In the genomic region with DNA sequence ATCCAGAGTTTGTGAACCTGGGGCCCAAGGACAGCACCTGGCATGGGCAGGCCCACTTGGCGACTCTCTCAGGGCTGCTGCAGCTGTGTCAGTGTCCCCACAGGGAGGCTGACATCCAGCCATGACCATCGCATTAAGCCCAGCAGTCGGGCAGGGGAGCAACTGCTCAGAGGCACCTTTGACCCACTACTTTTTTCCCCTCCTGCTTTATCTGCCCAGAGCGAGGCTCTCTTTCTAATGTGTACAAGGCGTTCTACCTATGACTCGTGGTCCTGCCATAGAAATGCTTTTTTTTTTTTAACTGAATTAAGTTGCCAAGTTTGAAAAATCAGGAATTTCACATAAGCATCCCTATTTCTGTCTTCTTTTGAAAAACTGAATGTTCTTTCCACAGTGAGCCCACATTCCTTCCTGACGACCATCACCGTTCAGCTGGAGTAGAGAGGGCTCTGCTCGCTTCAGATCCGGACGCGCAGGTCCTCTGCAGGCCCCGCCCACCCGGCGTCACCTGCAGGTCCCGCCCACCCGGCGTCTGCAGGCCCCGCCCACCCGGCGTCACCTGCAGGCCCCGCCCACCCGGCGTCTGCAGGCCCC, we compare ENCODE assay signal across 8 cellular contexts. TPM values are rescaled to one million over a fixed set of nuclear protein-coding genes. Genes with fewer than 3 reads are reported as not detected.
DNase-seq lines count a peak whose midpoint lies in the region; ATAC-seq and TF ChIP-seq lines count a peak whose summit lies in the region.
"Had no signal": no experiment of that assay in that cellular context is flagged by ENCODE, and none has a peak within 500 bp of the region (broad histone marks: within the 10 kb centered on the region; RNA-seq: fewer than 3 reads in every experiment).

No MANE protein-coding gene starts in this region.

- peak; percentile 57 for DNase-seq in GM06990 (ENCODE audit: extremely low read depth, insufficient read length)
- no peak for DNase-seq in activated CD8-positive, alpha-beta T cell treated with anti-CD3 and anti-CD28 coated beads, Interleukin-2, amount 10 ng/mL, durations not matched to agents 7 days and 5 days
- DNase-seq in kidney epithelial cell (ENCODE audit: low read depth), result no peak
- no peak for DNase-seq in SK-N-DZ (ENCODE audit: low spot score)
- DNase-seq in stimulated activated CD4-positive, alpha-beta T cell treated with anti-CD3 and anti-CD28 coated beads, Interleukin-12 subunit alpha, Interleukin-12 subunit beta, amount 100 ng/mL, for 4 hours, result no peak

- H3K36me3 ChIP-seq in GM06990 (ENCODE audit: control insufficient read depth, insufficient read depth, low read length) (no peaks in the 10 kb centered on the region), KMS-11 (ENCODE audit: insufficient read depth) (no peaks in the 10 kb centered on the region), kidney epithelial cell (ENCODE audit: control insufficient read depth, insufficient read depth, low read length) (no peaks in the 10 kb centered on the region)

- H3K4me3 ChIP-seq in GM06990 (replicated peaks; ENCODE audit: low read depth, low read length) (no peak overlapping the region), KMS-11 (IDR thresholded peaks at IDR 0.05; ENCODE audit: insufficient read depth, low read depth, low read length) (no peak overlapping the region), kidney epithelial cell (ENCODE audit: low read depth, low read length) (peak overlapping the region; percentile 15)
- H3K4me3 ChIP-seq: SK-N-MC had no signal

- H3K36me3 Mint-ChIP-seq in activated CD8-positive, alpha-beta T cell treated with anti-CD3 and anti-CD28 coated beads, Interleukin-2, amount 10 ng/mL, durations not matched to agents 7 days and 5 days (ENCODE audit: low read depth), result no peaks in the 10 kb centered on the region

- CTCF ChIA-PET in activated CD8-positive, alpha-beta T cell treated with anti-CD3 and anti-CD28 coated beads, Interleukin-2, amount 10 ng/mL, durations not matched to agents 7 days and 5 days (lab: Charles Lee), result interaction anchor here (1.0 to 1.6 kb wide), 5 partner anchors 11 to 234 kb away, joined by 3 to 6 read pairs (median 3); no protein-coding TSS in a partner anchor

- peak; percentile 49 for ATAC-seq in GM21367 (IDR thresholded peaks at IDR 0.05; ENCODE audit: unreplicated experiment)
- ATAC-seq in activated CD8-positive, alpha-beta T cell treated with anti-CD3 and anti-CD28 coated beads, Interleukin-2, amount 10 ng/mL, durations not matched to agents 7 days and 5 days, result peak; percentile 80

- H3K27me3 Mint-ChIP-seq in activated CD8-positive, alpha-beta T cell treated with anti-CD3 and anti-CD28 coated beads, Interleukin-2, amount 10 ng/mL, durations not matched to agents 7 days and 5 days (ENCODE audit: low read depth), result peaks cover 19% of the 10 kb centered on the region

- no peak overlapping the region for H3K27ac ChIP-seq in KMS-11
- H3K27ac ChIP-seq: SK-N-MC had no signal

- H3K4me2 ChIP-seq in KMS-11, result no peak overlapping the region

- H3K27me3 ChIP-seq in GM06990 (replicated peaks; ENCODE audit: control insufficient read depth, insufficient read depth, low read length) (no peaks in the 10 kb centered on the region), KMS-11 (ENCODE audit: insufficient read depth, low read depth) (no peaks in the 10 kb centered on the region), kidney epithelial cell (ENCODE audit: control insufficient read depth, insufficient read depth, low read length) (peaks cover 2% of the 10 kb centered on the region)

- no peaks in the 10 kb centered on the region for H3K79me2 ChIP-seq in KMS-11 (ENCODE audit: insufficient read depth, low read depth)

- H3K9me3 Mint-ChIP-seq in activated CD8-positive, alpha-beta T cell treated with anti-CD3 and anti-CD28 coated beads, Interleukin-2, amount 10 ng/mL, durations not matched to agents 7 days and 5 days (ENCODE audit: insufficient read depth), result no peaks in the 10 kb centered on the region

- no peak overlapping the region for H3K9ac ChIP-seq in KMS-11

- POLR2A ChIA-PET in activated CD8-positive, alpha-beta T cell treated with anti-CD3 and anti-CD28 coated beads, Interleukin-2, amount 10 ng/mL, durations not matched to agents 7 days and 5 days (lab: Charles Lee), result no interaction called here

- H3K27ac Mint-ChIP-seq in activated CD8-positive, alpha-beta T cell treated with anti-CD3 and anti-CD28 coated beads, Interleukin-2, amount 10 ng/mL, durations not matched to agents 7 days and 5 days, result no peak overlapping the region

- no peaks in the 10 kb centered on the region for H4K20me1 ChIP-seq in KMS-11 (ENCODE audit: insufficient read depth)

- H3K4me1 Mint-ChIP-seq in activated CD8-positive, alpha-beta T cell treated with anti-CD3 and anti-CD28 coated beads, Interleukin-2, amount 10 ng/mL, durations not matched to agents 7 days and 5 days (ENCODE audit: low read depth), result peaks cover 11% of the 10 kb centered on the region

- H3K4me3 Mint-ChIP-seq in activated CD8-positive, alpha-beta T cell treated with anti-CD3 and anti-CD28 coated beads, Interleukin-2, amount 10 ng/mL, durations not matched to agents 7 days and 5 days, result peak overlapping the region; percentile 26

- TF ChIP-seq CTCF in GM06990 (IDR thresholded peaks at IDR 0.05; ENCODE audit: insufficient read depth, low read length, poor library complexity, severe bottlenecking) (no peak), KMS-11 (conservative IDR thresholded peaks at IDR 0.05; ENCODE audit: low read depth, low read length) (no peak), kidney epithelial cell (IDR thresholded peaks at IDR 0.05; ENCODE audit: insufficient read depth, low read length, poor library complexity, severe bottlenecking) (no peak)

- H2AFZ ChIP-seq in KMS-11 (ENCODE audit: low read depth), result peak overlapping the region; percentile 43; the same call in 1 of the 2 replicates

- no peaks in the 10 kb centered on the region for H3K4me1 ChIP-seq in KMS-11 (ENCODE audit: low read depth, poor library complexity, severe bottlenecking)

RNA-seq across cellular contexts. Expression of gene CLUL1, which starts 0.4 kb away (rescaled TPM):
- not detected for total RNA-seq in activated CD8-positive, alpha-beta T cell treated with anti-CD3 and anti-CD28 coated beads, Interleukin-2, amount 10 ng/mL, durations not matched to agents 7 days and 5 days
- 0.07 and 0.21 TPM in 2 replicates for total RNA-seq in kidney epithelial cell
- 0.21 TPM in 1 of 2 replicates, not detected in the other for polyA plus RNA-seq in SK-N-DZ (2014; cell fraction: cytosol; rRNA removed)
- not detected in 2 replicates for polyA plus RNA-seq in SK-N-DZ (2014; cell fraction: nucleus; rRNA removed)

RNA-seq across cellular contexts. Expression of gene CETN1, which starts 16.2 kb away (rescaled TPM):
- not detected for total RNA-seq in activated CD8-positive, alpha-beta T cell treated with anti-CD3 and anti-CD28 coated beads, Interleukin-2, amount 10 ng/mL, durations not matched to agents 7 days and 5 days
- not detected in 2 replicates for total RNA-seq in kidney epithelial cell
- not detected in 2 replicates for polyA plus RNA-seq in SK-N-DZ (2014; cell fraction: cytosol; rRNA removed)
- not detected in 2 replicates for polyA plus RNA-seq in SK-N-DZ (2014; cell fraction: nucleus; rRNA removed)
